In genomic region chr9:89839952-89840351, GRCh38 we compare ENCODE assay signal across 15 cellular contexts.
"Had no signal": no experiment of that assay in that cellular context is flagged by ENCODE, and none has a peak within 500 bp of the region (broad histone marks: within the 10 kb centered on the region; RNA-seq: fewer than 3 reads in every experiment).

No MANE protein-coding gene starts in this region.

- ATAC-seq: esophagus mucosa; stimulated activated naive CD8-positive, alpha-beta T cell treated with anti-CD3 and anti-CD28 coated beads, Interleukin-15, Interleukin-2, amounts not matched to agents 100 U/mL and 50 U/mL, for 24 hours had no signal

- H3K4me3 Mint-ChIP-seq: activated CD4-positive, alpha-beta T cell treated with anti-CD3 and anti-CD28 coated beads, Interleukin-2, amount 10 ng/mL, durations not matched to agents 7 days and 5 days; activated naive CD4-positive, alpha-beta T cell treated with anti-CD3 and anti-CD28 coated beads, Interleukin-2, amount 10 ng/mL, durations not matched to agents 7 days and 5 days; mesothelial cell of epicardium had no signal

- H3K4me3 ChIP-seq: skin epidermis, transverse colon had no signal

- H3K4me1 Mint-ChIP-seq: activated naive CD4-positive, alpha-beta T cell treated with anti-CD3 and anti-CD28 coated beads, Interleukin-2, amount 10 ng/mL, durations not matched to agents 7 days and 5 days had no signal

- H3K27ac Mint-ChIP-seq: activated naive CD4-positive, alpha-beta T cell treated with anti-CD3 and anti-CD28 coated beads, Interleukin-2, amount 10 ng/mL, durations not matched to agents 7 days and 5 days; mesothelial cell of epicardium had no signal

- H3K9me3 ChIP-seq: neutrophil, transverse colon had no signal

- H3K27me3 ChIP-seq: transverse colon had no signal

- H3K36me3 Mint-ChIP-seq: activated naive CD4-positive, alpha-beta T cell treated with anti-CD3 and anti-CD28 coated beads, Interleukin-2, amount 10 ng/mL, durations not matched to agents 7 days and 5 days; mesothelial cell of epicardium had no signal

- DNase-seq: activated CD4-positive, alpha-beta T cell treated with anti-CD3 and anti-CD28 coated beads, Interleukin-2, amount 10 ng/mL, durations not matched to agents 7 days and 5 days; activated CD4-positive, CD25-positive, alpha-beta regulatory T cell; activated naive CD4-positive, alpha-beta T cell treated with anti-CD3 and anti-CD28 coated beads, Interleukin-2, amount 10 ng/mL, durations not matched to agents 7 days and 5 days; activated T-cell treated with anti-CD3 and anti-CD28 coated beads, Interleukin-2, amount 50 U/mL, for 1 hour; hippocampal formation; retina; stimulated activated CD4-positive, alpha-beta T cell treated with anti-CD3 and anti-CD28 coated beads, Interleukin-4, amount 100 ng/mL, for 4 hours; stimulated activated CD8-positive, alpha-beta memory T cell treated with anti-CD3 and anti-CD28 coated beads, Interleukin-4, amount 100 ng/mL, for 48 hours; stimulated activated naive CD8-positive, alpha-beta T cell treated with anti-CD3 and anti-CD28 coated beads, Interleukin-15, Interleukin-2, amounts not matched to agents 100 U/mL and 50 U/mL, for 24 hours; SW 1271; transverse colon had no signal

- H3K36me3 ChIP-seq: neutrophil, transverse colon had no signal

- H3K9me3 Mint-ChIP-seq: activated CD4-positive, alpha-beta T cell treated with anti-CD3 and anti-CD28 coated beads, Interleukin-2, amount 10 ng/mL, durations not matched to agents 7 days and 5 days; activated naive CD4-positive, alpha-beta T cell treated with anti-CD3 and anti-CD28 coated beads, Interleukin-2, amount 10 ng/mL, durations not matched to agents 7 days and 5 days; mesothelial cell of epicardium had no signal

- H3K27ac ChIP-seq: neutrophil had no signal
